Comparison of ENCODE assay signal across 19 cellular contexts in the genomic region with DNA sequence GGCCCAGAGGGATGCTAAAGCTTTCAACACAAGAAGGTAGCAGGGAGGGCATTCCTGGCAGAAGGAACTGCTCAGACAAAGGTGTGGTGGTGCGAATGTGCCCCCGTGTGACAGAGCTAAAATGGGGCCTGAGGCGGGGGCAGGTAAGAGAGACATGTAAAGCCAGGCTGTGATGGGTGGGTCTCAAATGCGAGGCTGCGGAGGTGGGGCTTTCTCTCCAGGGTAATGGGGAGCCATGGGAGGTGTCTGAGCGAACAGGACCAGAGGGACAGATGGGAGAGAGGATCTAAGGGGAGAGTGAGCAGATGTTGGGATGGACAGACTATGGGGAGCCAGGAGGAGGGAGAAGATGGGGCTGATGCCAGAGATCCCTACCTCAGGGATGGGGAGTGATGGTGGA. TPM values are rescaled to one million over a fixed set of nuclear protein-coding genes. Genes with fewer than 3 reads are reported as not detected.
DNase-seq lines count a peak whose midpoint lies in the region; ATAC-seq, FAIRE-seq and TF ChIP-seq lines count a peak whose summit lies in the region.
"Had no signal": no experiment of that assay in that cellular context is flagged by ENCODE, and none has a peak within 500 bp of the region (broad histone marks: within the 10 kb centered on the region; RNA-seq: fewer than 3 reads in every experiment).

No MANE protein-coding gene starts in this region.

- H3K4me1 ChIP-seq in K562 (replicated peaks in 1 of 2; ENCODE audit: control insufficient read depth in 2 of 2, insufficient read depth in 2 of 2, low read length in 2 of 2) (peaks cover 0 to 9% of the 10 kb centered on the region in 2 experiments; a peak in 3 of 5 replicates), kidney (ENCODE audit: control insufficient read depth in 1 of 2, insufficient read depth in 1 of 2, low read depth in 1 of 2, low read length in 2 of 2) (no peaks in the 10 kb centered on the region), sigmoid colon (no peaks in the 10 kb centered on the region), tibial artery (no peaks in the 10 kb centered on the region)
- H3K4me1 ChIP-seq: Caco-2, HAP-1 had no signal

- no peak for TF ChIP-seq RAD21 in K562 (CRISPR knock-in tag; conservative IDR thresholded peaks at IDR 0.05 in 1 of 2, IDR thresholded peaks at IDR 0.05 in 1 of 2)

- H3K27ac ChIP-seq in K562 (ENCODE audit: extremely low read depth, low read depth, low read length) (no peak overlapping the region), kidney (ENCODE audit: low read depth in 2 of 2, low read length in 2 of 2) (no peak overlapping the region), sigmoid colon (no peak overlapping the region), tibial artery (no peak overlapping the region)
- H3K27ac ChIP-seq: GM23248 had no signal

- intact Hi-C loops in Right ventricle myocardium superior (cut with DNase I) (no loop called here), left cardiac atrium (cut with DNase I) (loop anchor here (2.0 to 10.0 kb wide), 3 partner anchors 113 to 157 kb away; no protein-coding TSS in a partner anchor), K562 (cut with micrococcal nuclease) (loop anchor here (10.0 kb wide), 1 partner anchor 383 kb away; the partner anchor contains the start of genes PIP5K1C and TJP3), kidney (cut with DNase I) (loop anchor here (10.0 kb wide), 1 partner anchor 153 kb away; no protein-coding TSS in a partner anchor), sigmoid colon (cut with DNase I) (loop anchor here (10.0 kb wide), 1 partner anchor 293 kb away; no protein-coding TSS in a partner anchor), tibial artery (cut with DNase I; ENCODE audit: low total_unique reads) (loop anchor here (2.0 kb wide), 1 partner anchor 155 kb away; no protein-coding TSS in a partner anchor)

- no peak for FAIRE-seq in K562 (lab: Jason Lieb, UNC)
- FAIRE-seq in kidney (lab: Jason Lieb, UNC), result no peak
- FAIRE-seq: GM12878, GM19239 had no signal

- POLR2A ChIA-PET in K562 (lab: Yijun Ruan, JAX), result interaction anchor here (0.6 kb wide), 1 partner anchor 303 kb away, joined by 3 read pairs; no protein-coding TSS in a partner anchor

- TF ChIP-seq POLR2A in K562 (conservative IDR thresholded peaks at IDR 0.05) (no peak), sigmoid colon (IDR thresholded peaks at IDR 0.05) (no peak)

- H3K36me3 ChIP-seq in K562 (ENCODE audit: control insufficient read depth, insufficient read depth, low read length) (no peaks in the 10 kb centered on the region), kidney (ENCODE audit: control insufficient read depth in 1 of 2, insufficient read depth in 2 of 2, low read length in 2 of 2) (no peaks in the 10 kb centered on the region), sigmoid colon (no peaks in the 10 kb centered on the region), tibial artery (no peaks in the 10 kb centered on the region)
- H3K36me3 ChIP-seq: HAP-1 had no signal

- no peak overlapping the region for H2AFZ ChIP-seq in K562 (ENCODE audit: low read depth, low read length)
- H2AFZ ChIP-seq: GM23248 had no signal

- no TSS peak for BruUV-seq in K562 (replicated peaks; lab: Mats Ljungman, UMichigan)

- H3K79me2 ChIP-seq in K562 (ENCODE audit: control insufficient read depth, insufficient read depth, low read length), result no peaks in the 10 kb centered on the region

- in situ Hi-C loops in K562 (cut with MboI), result loop anchor here (10.0 kb wide), 1 partner anchor 383 kb away; the partner anchor contains the start of genes PIP5K1C and TJP3

- no peak for TF ChIP-seq CTCF in K562 (IDR thresholded peaks at IDR 0.05 in 2 of 3, conservative IDR thresholded peaks at IDR 0.05 in 1 of 3; ENCODE audit: insufficient read depth in 2 of 3, low read depth in 1 of 3, low read length in 3 of 3)
- TF ChIP-seq CTCF in kidney (IDR thresholded peaks at IDR 0.05; ENCODE audit: borderline replicate concordance, extremely low read depth, insufficient read depth), result no peak
- no peak for TF ChIP-seq CTCF in sigmoid colon (IDR thresholded peaks at IDR 0.05)
- TF ChIP-seq CTCF in tibial artery (IDR thresholded peaks at IDR 0.05), result no peak

- no peak for ATAC-seq in Right ventricle myocardium superior (ENCODE audit: poor library complexity)
- ATAC-seq in left cardiac atrium, result no peak
- no peak for ATAC-seq in K562
- ATAC-seq: GM12878 had no signal

- no peak for TF ChIP-seq EP300 in K562 (IDR thresholded peaks at IDR 0.05; ENCODE audit: low read length)
- no peak for TF ChIP-seq EP300 in sigmoid colon (IDR thresholded peaks at IDR 0.05)

- H3K27me3 ChIP-seq in K562 (ENCODE audit: control insufficient read depth in 2 of 2, insufficient read depth in 2 of 2, low read length in 2 of 2), result no peaks in the 10 kb centered on the region; a peak in 1 of 5 replicates
- H3K27me3 ChIP-seq in sigmoid colon, result peaks cover 0 to 42% (median 19%) of the 10 kb centered on the region in 3 donors
- peaks cover 0 to 50% of the 10 kb centered on the region in 2 donors for H3K27me3 ChIP-seq in tibial artery

- no peaks in the 10 kb centered on the region; the same call in 1 of the 2 replicates for H3K9me3 ChIP-seq in K562 (replicated peaks; ENCODE audit: control insufficient read depth, insufficient read depth, low read depth, low read length)
- no peaks in the 10 kb centered on the region for H3K9me3 ChIP-seq in kidney (ENCODE audit: control insufficient read depth in 1 of 2, low read length in 2 of 2)
- no peaks in the 10 kb centered on the region for H3K9me3 ChIP-seq in sigmoid colon
- no peaks in the 10 kb centered on the region for H3K9me3 ChIP-seq in tibial artery
- H3K9me3 ChIP-seq: Caco-2, HAP-1 had no signal

- H3K9ac ChIP-seq in K562 (ENCODE audit: insufficient read depth in 1 of 2, low read depth in 2 of 2, low read length in 2 of 2) (no peak overlapping the region; a peak in 1 of 4 replicates), kidney (ENCODE audit: low read length in 2 of 2) (no peak overlapping the region)
- H3K9ac ChIP-seq: GM23248 had no signal

- DNase-seq in Right ventricle myocardium superior (peak; percentile 23), left cardiac atrium (no peak), K562 (ENCODE audit: extremely low read depth in 1 of 4, low spot score in 3 of 4) (peak in 1 of 4 experiments; percentile 5), kidney (peak; percentile 41), sigmoid colon (peak; percentile 53), EL (no peak), tibial artery (no peak)
- no peak for DNase-seq in activated T-cell treated with anti-CD3 and anti-CD28 coated beads, Interleukin-2, amount 50 U/mL, for 48 hours
- DNase-seq: 8988T; C1 segment of cervical spinal cord; Caco-2; CD4-positive, alpha-beta memory T cell; DMS153; DND-41; GDM1; GM23248 had no signal

- H3K4me3 ChIP-seq in K562 (no peak overlapping the region), kidney (ENCODE audit: low read length in 2 of 2) (no peak overlapping the region), sigmoid colon (no peak overlapping the region), tibial artery (no peak overlapping the region)
- H3K4me3 ChIP-seq: GM12878, GM23248, HAP-1 had no signal

- WGBS in K562 (ENCODE audit: insufficient coverage, low coverage, missing lambda C conversion rate), result 4% methylated on average over 4 of the region's 6 CpGs
- 60 to 65% methylated on average over 6 of the region's 6 CpGs for WGBS in sigmoid colon, 2 donors

- H3K9me1 ChIP-seq in K562 (ENCODE audit: control insufficient read depth, insufficient read depth, low read length), result no peaks in the 10 kb centered on the region

- H3K4me2 ChIP-seq in K562 (ENCODE audit: insufficient read depth, low read length), result no peak overlapping the region

- peaks cover 5% of the 10 kb centered on the region; the same call in 1 of the 2 replicates for H4K20me1 ChIP-seq in K562 (replicated peaks; ENCODE audit: control insufficient read depth, insufficient read depth, low read length)

- CTCF ChIA-PET in K562 (lab: Yijun Ruan, JAX; ENCODE audit: low intra/inter-chr PET ratio), result no interaction called here

TF ChIP-seq in K562, 482 proteins besides CTCF, POLR2A, EP300 and RAD21:
- TF ChIP-seq KDM1A (IDR thresholded peaks at IDR 0.05) (peak in 1 of 2 experiments; percentile 33; a peak in 1 of 4 replicates), BCOR (IDR thresholded peaks at IDR 0.05) (peak; percentile 47; the same call in 1 of the 2 replicates), HDGF (IDR thresholded peaks at IDR 0.05) (no peak), ZNF431 (CRISPR knock-in tag; IDR thresholded peaks at IDR 0.05) (no peak), ZFP36 (IDR thresholded peaks at IDR 0.05; ENCODE audit: low read depth, low read length, partially characterized antibody) (peak; percentile 46)

RNA-seq across cellular contexts. Expression of gene NFIC, which starts 44.7 kb away (rescaled TPM):
- total RNA-seq in Right ventricle myocardium superior, result 153 TPM
- 100 to 1,000 TPM; 144 to 173 TPM for total RNA-seq in left cardiac atrium
- 66.4 and 156 TPM in 2 replicates for total RNA-seq in K562 (2011; cell fraction: chromatin; rRNA removed; ENCODE audit: low replicate concordance)
- 56.2 and 56.5 TPM in 2 replicates for total RNA-seq in K562 (2011; cell fraction: nucleolus; rRNA removed)
- 46.9 and 54.0 TPM in 2 replicates for total RNA-seq in K562 (2011; cell fraction: nucleoplasm; rRNA removed)
- total RNA-seq in K562 (2014; rRNA removed), result 14.1 and 15.7 TPM in 2 replicates
- 3.0 and 3.7 TPM in 2 replicates for total RNA-seq in K562 (2014; rRNA removed; fragmentation: Illumina TruSeq; extraction: Trizol)
- total RNA-seq in K562 (2015; rRNA removed; fragmentation: Illumina TruSeq; extraction: Trizol), result 6.9 and 8.4 TPM in 2 replicates
- 57.3 and 62.1 TPM in 2 replicates for total RNA-seq in K562 (2021)
- polyA plus RNA-seq in K562 (2011; rRNA removed), result 2.0 and 2.9 TPM in 2 replicates
- polyA plus RNA-seq in K562 (2011; cell fraction: cytosol; rRNA removed), result 1.8 and 2.6 TPM in 2 replicates
- 13.2 and 19.2 TPM in 2 replicates for polyA plus RNA-seq in K562 (2011; cell fraction: nucleus; rRNA removed)
- polyA plus RNA-seq in K562 (2012), result 20.3 and 20.4 TPM in 2 replicates
- 17.2 and 26.2 TPM in 2 replicates for polyA plus RNA-seq in K562 (2014; fragmentation: Illumina TruSeq; extraction: Trizol)
- polyA plus RNA-seq in K562 (2014; fragmentation: Nextera tagmentation; extraction: Ambion mirVana), result under 1 TPM; 0.71 to 0.99 TPM
- polyA plus RNA-seq in K562 (2014; rRNA removed), result 14.1 and 15.9 TPM in 2 replicates
- polyA minus RNA-seq in K562 (2011; rRNA and poly(A)+ RNA removed), result 4.0 and 4.7 TPM in 2 replicates
- polyA minus RNA-seq in K562 (2011; cell fraction: cytosol; rRNA and poly(A)+ RNA removed), result 14.5 and 19.9 TPM in 2 replicates
- polyA minus RNA-seq in K562 (2011; cell fraction: nucleus; rRNA and poly(A)+ RNA removed), result 16.6 and 19.5 TPM in 2 replicates
- total RNA-seq in kidney, result 173 TPM
- polyA plus RNA-seq in kidney (ENCODE audit: insufficient read depth, low read depth, low replicate concordance), result 20.3 TPM
- total RNA-seq in sigmoid colon, result 100 to 1,000 TPM in 1 of 4 donors, 10 to 100 TPM in 3; 63.2 to 114 (median 74.2) TPM
- 10 to 100 TPM in 2 of 3 donors, 1 to 10 TPM in 1; 9.0 to 45.7 (median 10.2) TPM for polyA plus RNA-seq in sigmoid colon

Comparison
In these comparisons a context has a peak if more than half of its experiments do, and no peak if none do; other contexts are left out.
1. DNase-seq: peak in Right ventricle myocardium superior (single experiment), kidney (single experiment) and sigmoid colon (single experiment); none in left cardiac atrium (single experiment), activated T-cell treated with anti-CD3 and anti-CD28 coated beads, Interleukin-2, amount 50 U/mL, for 48 hours (0 of 2), EL (single experiment) and tibial artery (0 of 2).